ENCODE assay signal across 1 cellular context in genomic region chr7:37921340-37921805, GRCh38.
TF ChIP-seq lines count a peak whose summit lies in the region.

No MANE protein-coding gene starts in this region.

TF ChIP-seq in HepG2, 621 proteins besides CTCF, POLR2A, EP300 and RAD21 (continued from another document):
- TF ChIP-seq ZBTB25 (CRISPR knock-in tag; IDR thresholded peaks at IDR 0.05) (no peak), PHB2 (IDR thresholded peaks at IDR 0.05; ENCODE audit: partially characterized antibody) (no peak), ZNF224 (CRISPR knock-in tag; IDR thresholded peaks at IDR 0.05) (no peak), MAF1 (CRISPR knock-in tag; IDR thresholded peaks at IDR 0.05; ENCODE audit: borderline replicate concordance) (0 out of 2 replicates have a peak, but pooled peaks have one; percentile 16), CENPT (CRISPR knock-in tag; IDR thresholded peaks at IDR 0.05; ENCODE audit: low read depth) (no peak), TBX2 (CRISPR knock-in tag; IDR thresholded peaks at IDR 0.05; ENCODE audit: borderline replicate concordance) (no peak; the same call in none of the 2 replicates), ZNF317 (CRISPR knock-in tag; IDR thresholded peaks at IDR 0.05) (peak; percentile 67; the same call in 1 of the 2 replicates), MAFF (IDR thresholded peaks at IDR 0.05; ENCODE audit: low read depth, low read length) (peak; percentile 65), YY1 (IDR thresholded peaks at IDR 0.05; ENCODE audit: insufficient read depth, insufficient replicate concordance, low read depth, low read length) (no peak), ZNF263 (CRISPR knock-in tag; IDR thresholded peaks at IDR 0.05) (no peak), DZIP1 (CRISPR knock-in tag; IDR thresholded peaks at IDR 0.05) (no peak), ASH2L (IDR thresholded peaks at IDR 0.05; ENCODE audit: insufficient read length, low read depth, low read length) (no peak), ZNF275 (CRISPR knock-in tag; IDR thresholded peaks at IDR 0.05; ENCODE audit: borderline replicate concordance) (peak; percentile 58; the same call in 1 of the 2 replicates), RBM22 (optimal IDR thresholded peaks at IDR 0.05; ENCODE audit: low read length) (no peak), ZNF747 (CRISPR knock-in tag; IDR thresholded peaks at IDR 0.05; ENCODE audit: borderline replicate concordance) (no peak), ZFP41 (CRISPR knock-in tag; IDR thresholded peaks at IDR 0.05; ENCODE audit: borderline replicate concordance) (no peak), SOX13 (IDR thresholded peaks at IDR 0.05) (no peak), SOX13 (CRISPR knock-in tag; conservative IDR thresholded peaks at IDR 0.05 in 1 of 2, IDR thresholded peaks at IDR 0.05 in 1 of 2) (peak in 1 of 2 experiments; percentile 2; a peak in 1 of 4 replicates), TCF7L2 (IDR thresholded peaks at IDR 0.05; ENCODE audit: low read depth, low read length) (no peak), ZNF20 (CRISPR knock-in tag; IDR thresholded peaks at IDR 0.05) (peak; percentile 70; the same call in 1 of the 2 replicates), SMARCC2 (IDR thresholded peaks at IDR 0.05) (no peak), NKX3-1 (CRISPR knock-in tag; IDR thresholded peaks at IDR 0.05) (no peak; the same call in 1 of the 2 replicates), RORA (CRISPR knock-in tag; IDR thresholded peaks at IDR 0.05) (0 out of 2 replicates have a peak, but pooled peaks have one; percentile 27), ZNF607 (CRISPR knock-in tag; IDR thresholded peaks at IDR 0.05; ENCODE audit: borderline replicate concordance) (no peak), ZNF180 (CRISPR knock-in tag; IDR thresholded peaks at IDR 0.05; ENCODE audit: borderline replicate concordance, low read depth) (no peak), SALL2 (CRISPR knock-in tag; IDR thresholded peaks at IDR 0.05) (peak; percentile 1; the same call in 1 of the 2 replicates), DDIT3 (CRISPR knock-in tag; IDR thresholded peaks at IDR 0.05) (no peak), ZNF672 (CRISPR knock-in tag; IDR thresholded peaks at IDR 0.05) (no peak), XBP1 (CRISPR knock-in tag; IDR thresholded peaks at IDR 0.05) (no peak), NFYC (CRISPR knock-in tag; IDR thresholded peaks at IDR 0.05) (no peak), ZNF124 (CRISPR knock-in tag; IDR thresholded peaks at IDR 0.05) (no peak), MED8 (CRISPR knock-in tag; IDR thresholded peaks at IDR 0.05; ENCODE audit: insufficient replicate concordance) (no peak), AKAP8 (CRISPR knock-in tag; IDR thresholded peaks at IDR 0.05) (no peak)
- TF ChIP-seq, protein P1, sequence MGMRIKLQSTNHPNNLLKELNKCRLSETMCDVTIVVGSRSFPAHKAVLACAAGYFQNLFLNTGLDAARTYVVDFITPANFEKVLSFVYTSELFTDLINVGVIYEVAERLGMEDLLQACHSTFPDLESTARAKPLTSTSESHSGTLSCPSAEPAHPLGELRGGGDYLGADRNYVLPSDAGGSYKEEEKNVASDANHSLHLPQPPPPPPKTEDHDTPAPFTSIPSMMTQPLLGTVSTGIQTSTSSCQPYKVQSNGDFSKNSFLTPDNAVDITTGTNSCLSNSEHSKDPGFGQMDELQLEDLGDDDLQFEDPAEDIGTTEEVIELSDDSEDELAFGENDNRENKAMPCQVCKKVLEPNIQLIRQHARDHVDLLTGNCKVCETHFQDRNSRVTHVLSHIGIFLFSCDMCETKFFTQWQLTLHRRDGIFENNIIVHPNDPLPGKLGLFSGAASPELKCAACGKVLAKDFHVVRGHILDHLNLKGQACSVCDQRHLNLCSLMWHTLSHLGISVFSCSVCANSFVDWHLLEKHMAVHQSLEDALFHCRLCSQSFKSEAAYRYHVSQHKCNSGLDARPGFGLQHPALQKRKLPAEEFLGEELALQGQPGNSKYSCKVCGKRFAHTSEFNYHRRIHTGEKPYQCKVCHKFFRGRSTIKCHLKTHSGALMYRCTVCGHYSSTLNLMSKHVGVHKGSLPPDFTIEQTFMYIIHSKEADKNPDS (CRISPR knock-in tag; IDR thresholded peaks at IDR 0.05): no peak
- TF ChIP-seq, protein P2, sequence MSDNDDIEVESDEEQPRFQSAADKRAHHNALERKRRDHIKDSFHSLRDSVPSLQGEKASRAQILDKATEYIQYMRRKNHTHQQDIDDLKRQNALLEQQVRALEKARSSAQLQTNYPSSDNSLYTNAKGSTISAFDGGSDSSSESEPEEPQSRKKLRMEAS (IDR thresholded peaks at IDR 0.05): peak; percentile 2; the same call in 1 of the 2 replicates
- TF ChIP-seq, protein P3, sequence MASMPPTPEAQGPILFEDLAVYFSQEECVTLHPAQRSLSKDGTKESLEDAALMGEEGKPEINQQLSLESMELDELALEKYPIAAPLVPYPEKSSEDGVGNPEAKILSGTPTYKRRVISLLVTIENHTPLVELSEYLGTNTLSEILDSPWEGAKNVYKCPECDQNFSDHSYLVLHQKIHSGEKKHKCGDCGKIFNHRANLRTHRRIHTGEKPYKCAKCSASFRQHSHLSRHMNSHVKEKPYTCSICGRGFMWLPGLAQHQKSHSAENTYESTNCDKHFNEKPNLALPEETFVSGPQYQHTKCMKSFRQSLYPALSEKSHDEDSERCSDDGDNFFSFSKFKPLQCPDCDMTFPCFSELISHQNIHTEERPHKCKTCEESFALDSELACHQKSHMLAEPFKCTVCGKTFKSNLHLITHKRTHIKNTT (CRISPR knock-in tag; IDR thresholded peaks at IDR 0.05): no peak
- TF ChIP-seq, protein P4, sequence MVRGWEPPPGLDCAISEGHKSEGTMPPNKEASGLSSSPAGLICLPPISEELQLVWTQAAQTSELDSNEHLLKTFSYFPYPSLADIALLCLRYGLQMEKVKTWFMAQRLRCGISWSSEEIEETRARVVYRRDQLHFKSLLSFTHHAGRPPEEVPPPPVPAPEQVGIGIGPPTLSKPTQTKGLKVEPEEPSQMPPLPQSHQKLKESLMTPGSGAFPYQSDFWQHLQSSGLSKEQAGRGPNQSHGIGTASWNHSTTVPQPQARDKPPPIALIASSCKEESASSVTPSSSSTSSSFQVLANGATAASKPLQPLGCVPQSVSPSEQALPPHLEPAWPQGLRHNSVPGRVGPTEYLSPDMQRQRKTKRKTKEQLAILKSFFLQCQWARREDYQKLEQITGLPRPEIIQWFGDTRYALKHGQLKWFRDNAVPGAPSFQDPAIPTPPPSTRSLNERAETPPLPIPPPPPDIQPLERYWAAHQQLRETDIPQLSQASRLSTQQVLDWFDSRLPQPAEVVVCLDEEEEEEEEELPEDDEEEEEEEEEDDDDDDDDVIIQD (CRISPR knock-in tag; IDR thresholded peaks at IDR 0.05; ENCODE audit: low read depth): no peak
